Comparison of ENCODE assay signal across 26 cellular contexts in the genomic region with DNA sequence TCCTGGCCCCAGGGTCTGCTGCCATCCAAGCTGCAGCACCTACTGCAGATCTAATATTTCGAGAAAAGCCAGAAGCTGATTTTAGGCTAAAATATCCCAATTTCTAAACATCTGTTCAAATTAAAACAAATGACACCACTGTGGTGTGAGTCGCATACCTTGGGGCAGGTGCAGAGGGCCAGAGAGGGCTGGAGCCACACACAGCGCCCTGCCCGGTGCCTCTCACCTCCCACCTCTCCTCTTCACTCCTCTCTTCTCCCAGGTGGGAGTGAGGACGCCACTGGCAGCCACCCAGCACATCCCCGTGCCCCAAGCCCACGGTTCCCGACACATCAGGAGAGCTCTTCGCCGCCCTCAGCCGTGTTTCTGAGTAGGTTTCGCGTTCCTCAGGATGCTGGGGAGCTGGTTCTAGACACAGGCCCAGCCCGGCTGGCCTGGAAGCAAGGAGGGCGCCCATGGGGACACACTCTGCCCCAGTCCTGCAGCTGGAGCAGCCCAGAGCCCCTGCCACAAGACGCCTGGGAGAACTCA. TPM values are rescaled to one million over a fixed set of nuclear protein-coding genes. Genes with fewer than 3 reads are reported as not detected.
DNase-seq lines count a peak whose midpoint lies in the region; ATAC-seq and TF ChIP-seq lines count a peak whose summit lies in the region.
"Had no signal": no experiment of that assay in that cellular context is flagged by ENCODE, and none has a peak within 500 bp of the region (broad histone marks: within the 10 kb centered on the region; RNA-seq: fewer than 3 reads in every experiment).

No MANE protein-coding gene starts in this region.

- peak overlapping the region; percentile 39 for H3K4me3 Mint-ChIP-seq in T-helper 1 cell treated with Interleukin-12 subunit alpha and Interleukin-12 subunit beta and Interleukin-4 antibody, amounts not matched to agents 30 μg/mL and 1 μg/mL, for 36 hours
- H3K4me3 Mint-ChIP-seq in activated T-helper 17 cell treated with anti-CD3 and anti-CD28 coated beads, Interleukin-2, amount 50 U/mL, for 72 hours: peak overlapping the region; percentile 80
- peak overlapping the region; percentile 41 for H3K4me3 Mint-ChIP-seq in stimulated activated memory B cell treated with anti-CD40 and anti-IgM and Interleukin-4, amounts not matched to agents 10 μg/mL and 1 μg/mL and 100 μg/mL, for 72 hours
- H3K4me3 Mint-ChIP-seq: activated naive CD4-positive, alpha-beta T cell treated with anti-CD3 and anti-CD28 coated beads for 36 hours; stimulated activated naive CD8-positive, alpha-beta T cell treated with anti-CD3 and anti-CD28 coated beads, Interleukin-15, Interleukin-2, amounts not matched to agents 100 ng/mL and 50 ng/mL, for 24 hours had no signal

- no peaks in the 10 kb centered on the region for H3K9me3 ChIP-seq in left ventricle myocardium inferior (replicated peaks)
- H3K9me3 ChIP-seq: BE2C, heart right ventricle, left lung, neutrophil, tibial artery had no signal

- no peaks in the 10 kb centered on the region for H3K36me3 ChIP-seq in left ventricle myocardium inferior
- H3K36me3 ChIP-seq: neutrophil had no signal

- DNase-seq in T-helper 1 cell (no peak), left ventricle myocardium inferior (no peak), cardiac septum (ENCODE audit: low spot score) (no peak), AG20443 (ENCODE audit: low spot score) (no peak)
- DNase-seq in stimulated activated naive CD4-positive, alpha-beta T cell (lab: John Stamatoyannopoulos, UW): no peak
- DNase-seq: 8988T; activated CD4-positive, alpha-beta T cell treated with anti-CD3 and anti-CD28 coated beads for 48 hours; activated naive CD4-positive, alpha-beta T cell treated with anti-CD3 and anti-CD28 coated beads for 36 hours; BE2C; EL; erythroblast; foreskin fibroblast; GM23248; heart right ventricle; NCI-H1694; NCI-H2171 treated with DMSO at 0.1 percent for 48 hours; NCI-H526 treated with DMSO at 0.1 percent for 48 hours; RPMI8226; small intestine; tibial artery had no signal

- intact Hi-C loops in left ventricle myocardium inferior (cut with micrococcal nuclease) (no loop called here), cardiac septum (cut with DNase I) (no loop called here)

- no peak for ATAC-seq in activated T-helper 17 cell treated with anti-CD3 and anti-CD28 coated beads, Interleukin-2, amount 50 U/mL, for 72 hours (replicated peaks)
- ATAC-seq in stimulated activated memory B cell treated with anti-CD40 and anti-IgM and Interleukin-4, amounts not matched to agents 10 μg/mL and 1 μg/mL and 100 μg/mL, for 72 hours: no peak
- ATAC-seq: left lung had no signal

- H3K36me3 Mint-ChIP-seq in T-helper 1 cell treated with Interleukin-12 subunit alpha and Interleukin-12 subunit beta and Interleukin-4 antibody, amounts not matched to agents 30 μg/mL and 1 μg/mL, for 36 hours (ENCODE audit: low read depth): peaks cover 8% of the 10 kb centered on the region
- peaks cover 49% of the 10 kb centered on the region for H3K36me3 Mint-ChIP-seq in activated T-helper 17 cell treated with anti-CD3 and anti-CD28 coated beads, Interleukin-2, amount 50 U/mL, for 72 hours (ENCODE audit: low read depth)
- peaks cover 37% of the 10 kb centered on the region for H3K36me3 Mint-ChIP-seq in stimulated activated memory B cell treated with anti-CD40 and anti-IgM and Interleukin-4, amounts not matched to agents 10 μg/mL and 1 μg/mL and 100 μg/mL, for 72 hours

- H3K27ac ChIP-seq in left ventricle myocardium inferior (replicated peaks): peak overlapping the region; percentile 91
- H3K27ac ChIP-seq: GM23248, left lung, neutrophil, tibial artery had no signal

- H3K4me1 ChIP-seq in left ventricle myocardium inferior: peaks cover 66% of the 10 kb centered on the region

- H3K27me3 Mint-ChIP-seq in T-helper 1 cell treated with Interleukin-12 subunit alpha and Interleukin-12 subunit beta and Interleukin-4 antibody, amounts not matched to agents 30 μg/mL and 1 μg/mL, for 36 hours (ENCODE audit: low read depth): no peaks in the 10 kb centered on the region
- H3K27me3 Mint-ChIP-seq in activated T-helper 17 cell treated with anti-CD3 and anti-CD28 coated beads, Interleukin-2, amount 50 U/mL, for 72 hours: no peaks in the 10 kb centered on the region
- no peaks in the 10 kb centered on the region for H3K27me3 Mint-ChIP-seq in stimulated activated memory B cell treated with anti-CD40 and anti-IgM and Interleukin-4, amounts not matched to agents 10 μg/mL and 1 μg/mL and 100 μg/mL, for 72 hours
- H3K27me3 Mint-ChIP-seq: stimulated activated naive CD8-positive, alpha-beta T cell treated with anti-CD3 and anti-CD28 coated beads, Interleukin-15, Interleukin-2, amounts not matched to agents 100 ng/mL and 50 ng/mL, for 24 hours had no signal

- H3K4me3 ChIP-seq in left ventricle myocardium inferior: no peak overlapping the region
- H3K4me3 ChIP-seq: GM23248, left lung, tibial artery had no signal

- no peaks in the 10 kb centered on the region for H3K27me3 ChIP-seq in left ventricle myocardium inferior (ENCODE audit: low read depth)
- H3K27me3 ChIP-seq: BE2C, heart right ventricle, left lung, tibial artery had no signal

- peak overlapping the region; percentile 20 for H3K27ac Mint-ChIP-seq in T-helper 1 cell treated with Interleukin-12 subunit alpha and Interleukin-12 subunit beta and Interleukin-4 antibody, amounts not matched to agents 30 μg/mL and 1 μg/mL, for 36 hours
- peak overlapping the region; percentile 73 for H3K27ac Mint-ChIP-seq in activated T-helper 17 cell treated with anti-CD3 and anti-CD28 coated beads, Interleukin-2, amount 50 U/mL, for 72 hours
- H3K27ac Mint-ChIP-seq in stimulated activated memory B cell treated with anti-CD40 and anti-IgM and Interleukin-4, amounts not matched to agents 10 μg/mL and 1 μg/mL and 100 μg/mL, for 72 hours: peak overlapping the region; percentile 39
- H3K27ac Mint-ChIP-seq: activated naive CD4-positive, alpha-beta T cell treated with anti-CD3 and anti-CD28 coated beads for 36 hours; stimulated activated naive CD8-positive, alpha-beta T cell treated with anti-CD3 and anti-CD28 coated beads, Interleukin-15, Interleukin-2, amounts not matched to agents 100 ng/mL and 50 ng/mL, for 24 hours had no signal

- H3K4me1 Mint-ChIP-seq in T-helper 1 cell treated with Interleukin-12 subunit alpha and Interleukin-12 subunit beta and Interleukin-4 antibody, amounts not matched to agents 30 μg/mL and 1 μg/mL, for 36 hours (ENCODE audit: low read depth): peaks cover 22% of the 10 kb centered on the region
- H3K4me1 Mint-ChIP-seq in activated T-helper 17 cell treated with anti-CD3 and anti-CD28 coated beads, Interleukin-2, amount 50 U/mL, for 72 hours: peaks cover 33% of the 10 kb centered on the region
- H3K4me1 Mint-ChIP-seq in stimulated activated memory B cell treated with anti-CD40 and anti-IgM and Interleukin-4, amounts not matched to agents 10 μg/mL and 1 μg/mL and 100 μg/mL, for 72 hours: peaks cover 49% of the 10 kb centered on the region

- H3K9me3 Mint-ChIP-seq in T-helper 1 cell treated with Interleukin-12 subunit alpha and Interleukin-12 subunit beta and Interleukin-4 antibody, amounts not matched to agents 30 μg/mL and 1 μg/mL, for 36 hours: no peaks in the 10 kb centered on the region
- peaks cover under 1% of the 10 kb centered on the region for H3K9me3 Mint-ChIP-seq in activated T-helper 17 cell treated with anti-CD3 and anti-CD28 coated beads, Interleukin-2, amount 50 U/mL, for 72 hours
- H3K9me3 Mint-ChIP-seq in stimulated activated memory B cell treated with anti-CD40 and anti-IgM and Interleukin-4, amounts not matched to agents 10 μg/mL and 1 μg/mL and 100 μg/mL, for 72 hours: peaks cover 4% of the 10 kb centered on the region

- no peak for TF ChIP-seq CTCF in left ventricle myocardium inferior (IDR thresholded peaks at IDR 0.05; ENCODE audit: borderline replicate concordance)

RNA-seq across cellular contexts. Expression of a gene that starts 21.4 kb away (rescaled TPM):
- total RNA-seq in left ventricle myocardium inferior (68.8 TPM), cardiac septum (73.2 TPM)
- 10 to 100 TPM; 35.0 to 42.5 TPM for total RNA-seq in activated T-helper 17 cell treated with anti-CD3 and anti-CD28 coated beads, Interleukin-2, amount 50 U/mL, for 72 hours

RNA-seq across cellular contexts. Expression of a gene that starts 21.9 kb away (rescaled TPM):
- total RNA-seq in left ventricle myocardium inferior: 39.9 TPM
- 46.4 TPM for total RNA-seq in cardiac septum
- total RNA-seq in activated T-helper 17 cell treated with anti-CD3 and anti-CD28 coated beads, Interleukin-2, amount 50 U/mL, for 72 hours: 10 to 100 TPM; 88.3 to 91.3 TPM

RNA-seq across cellular contexts. Expression of a gene that starts 57.0 kb away (rescaled TPM):
- total RNA-seq in left ventricle myocardium inferior: 2.4 TPM
- 4.5 TPM for total RNA-seq in cardiac septum
- total RNA-seq in activated T-helper 17 cell treated with anti-CD3 and anti-CD28 coated beads, Interleukin-2, amount 50 U/mL, for 72 hours: under 1 TPM in 1 of 2 donors, not detected in 1; 0.16 TPM
- total RNA-seq: activated naive CD4-positive, alpha-beta T cell treated with anti-CD3 and anti-CD28 coated beads for 36 hours had no signal

Comparison
In these comparisons a context has a peak if more than half of its experiments do, and no peak if none do; other contexts are left out.
1. H3K27ac Mint-ChIP-seq: peak in every context shown above with its lines; median percentile 73 in activated T-helper 17 cell treated with anti-CD3 and anti-CD28 coated beads, Interleukin-2, amount 50 U/mL, for 72 hours; 39 in stimulated activated memory B cell treated with anti-CD40 and anti-IgM and Interleukin-4, amounts not matched to agents 10 μg/mL and 1 μg/mL and 100 μg/mL, for 72 hours; 20 in T-helper 1 cell treated with Interleukin-12 subunit alpha and Interleukin-12 subunit beta and Interleukin-4 antibody, amounts not matched to agents 30 μg/mL and 1 μg/mL, for 36 hours.